9 cellular contexts compared by ENCODE assay signal in the genomic region with DNA sequence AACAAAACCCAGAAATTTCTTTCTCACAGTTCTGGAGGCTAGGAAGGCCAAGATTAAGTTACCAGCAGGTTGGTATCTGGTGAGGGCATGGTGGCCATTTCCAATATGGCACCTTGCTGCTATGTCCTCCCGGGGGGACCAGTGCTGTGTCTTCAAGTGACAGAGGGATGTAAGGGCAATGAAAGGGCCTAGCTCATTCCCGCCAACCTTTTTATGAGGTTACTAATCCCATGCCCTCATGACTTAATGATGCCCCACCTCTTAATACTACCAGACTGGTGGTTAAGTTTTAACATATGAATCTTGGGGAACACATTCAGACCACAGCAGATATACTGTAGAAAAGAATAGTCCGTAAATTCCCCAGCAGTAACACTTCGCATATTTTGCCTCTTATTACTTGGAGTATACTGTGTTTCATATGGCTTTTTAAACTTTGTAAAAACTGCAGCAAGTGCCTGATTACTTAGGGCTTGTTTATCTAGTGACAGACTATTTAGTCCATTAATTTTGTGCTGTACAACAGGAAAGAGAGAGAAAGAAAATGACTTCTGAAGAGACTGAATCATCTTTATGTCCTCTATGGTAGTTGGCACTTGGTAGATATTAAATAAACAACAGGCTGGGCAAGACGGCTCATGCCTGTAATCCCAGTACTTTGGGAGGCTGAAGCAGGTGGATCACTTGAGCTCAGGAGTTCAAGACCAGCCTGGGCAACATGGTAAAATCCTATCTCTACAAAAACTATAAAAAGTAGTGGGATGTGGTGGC. TPM values are rescaled to one million over a fixed set of nuclear protein-coding genes. Genes with fewer than 3 reads are reported as not detected.
DNase-seq lines count a peak whose midpoint lies in the region; ATAC-seq and TF ChIP-seq lines count a peak whose summit lies in the region.
"Not testable (repeated sequence)": the region's sequence is repeated elsewhere in the genome, so short reads cannot be mapped to it uniquely, and the experiment has no call there.
"Had no signal": no experiment of that assay in that cellular context is flagged by ENCODE, and none has a peak within 500 bp of the region (broad histone marks: within the 10 kb centered on the region; RNA-seq: fewer than 3 reads in every experiment).

No MANE protein-coding gene starts in this region.

- H3K56ac ChIP-seq in IMR-90 (ENCODE audit: extremely low read depth, insufficient read depth, low read length), result not testable (repeated sequence)

- H3K4me1 ChIP-seq in IMR-90 (ENCODE audit: control insufficient read depth, insufficient read depth, low read length); PC-3 (ENCODE audit: insufficient read depth, low read length); thyroid gland: not testable (repeated sequence)

- not testable (repeated sequence) for TF ChIP-seq CTCF in IMR-90 (conservative IDR thresholded peaks at IDR 0.05; ENCODE audit: low read depth, low read length); PC-3 (conservative IDR thresholded peaks at IDR 0.05; ENCODE audit: low read depth, low read length); epithelial cell of esophagus (IDR thresholded peaks at IDR 0.05; ENCODE audit: insufficient read depth, low read depth, low read length, missing control alignments); thyroid gland (IDR thresholded peaks at IDR 0.05)

- not testable (repeated sequence) for H3K4ac ChIP-seq in IMR-90 (ENCODE audit: low read depth, low read length)

- not testable (repeated sequence) for H3K79me1 ChIP-seq in IMR-90 (ENCODE audit: low read depth in 1 of 2, low read length in 2 of 2)

- H2BK20ac ChIP-seq in IMR-90 (ENCODE audit: low read depth, low read length), result not testable (repeated sequence)

- peak; percentile 62 for DNase-seq in Caki2 (ENCODE audit: low read depth)
- DNase-seq in IMR-90, result not testable (repeated sequence)
- peak; percentile 38 for DNase-seq in M059J (ENCODE audit: low read depth)
- peak; percentile 75 for DNase-seq in PC-3
- peak; percentile 20 for DNase-seq in activated CD4-positive, alpha-beta T cell treated with anti-CD3 and anti-CD28 coated beads, Interleukin-2, amount 10 ng/mL, durations not matched to agents 24 days and 14 days
- peak; percentile 65 for DNase-seq in epithelial cell of esophagus (ENCODE audit: low read depth)
- peak; percentile 4 for DNase-seq in kidney glomerular epithelial cell (lab: John Stamatoyannopoulos, UW)
- DNase-seq in thyroid gland, result peak; percentile 41 to 49

- H2AK9ac ChIP-seq in IMR-90 (replicated peaks; ENCODE audit: low read depth, low read length, poor library complexity), result not testable (repeated sequence)

- not testable (repeated sequence) for H2BK120ac ChIP-seq in IMR-90 (ENCODE audit: low read depth, low read length)

- H2AK5ac ChIP-seq in IMR-90 (ENCODE audit: low read depth, low read length), result not testable (repeated sequence)

- POLR2A ChIA-PET in IMR-90 (lab: Charles Lee; ENCODE audit: unreplicated experiment); PC-3 (lab: Charles Lee; ENCODE audit: unreplicated experiment): not testable (repeated sequence)

- not testable (repeated sequence) for H3K9me3 Mint-ChIP-seq in activated CD4-positive, alpha-beta T cell treated with anti-CD3 and anti-CD28 coated beads, Interleukin-2, amount 10 ng/mL, durations not matched to agents 24 days and 14 days

- H3K36me3 ChIP-seq in IMR-90 (ENCODE audit: control insufficient read depth, insufficient read depth, low read length); PC-3 (ENCODE audit: low read depth, low read length); thyroid gland: not testable (repeated sequence)

- peak; percentile 48 for ATAC-seq in IMR-90 (ENCODE audit: low read depth)
- peak; percentile 98 for ATAC-seq in PC-3

- intact Hi-C loops in IMR-90 (cut with micrococcal nuclease); PC-3 (cut with micrococcal nuclease); activated CD4-positive, alpha-beta T cell treated with anti-CD3 and anti-CD28 coated beads, Interleukin-2, amount 10 ng/mL, durations not matched to agents 24 days and 14 days (cut with micrococcal nuclease); thyroid gland (cut with DNase I): not testable (repeated sequence)

- not testable (repeated sequence) for H3K4me1 Mint-ChIP-seq in activated CD4-positive, alpha-beta T cell treated with anti-CD3 and anti-CD28 coated beads, Interleukin-2, amount 10 ng/mL, durations not matched to agents 24 days and 14 days

- H3K18ac ChIP-seq in IMR-90 (ENCODE audit: low read depth, low read length), result not testable (repeated sequence)

- H3K4me3 Mint-ChIP-seq in activated CD4-positive, alpha-beta T cell treated with anti-CD3 and anti-CD28 coated beads, Interleukin-2, amount 10 ng/mL, durations not matched to agents 24 days and 14 days, result not testable (repeated sequence)

- not testable (repeated sequence) for H3K14ac ChIP-seq in IMR-90 (replicated peaks; ENCODE audit: low read depth, low read length)

- dilution Hi-C loops in IMR-90 (cut with HindIII; ENCODE audit: low sequenced_read_pairs, unreplicated experiment), result not testable (repeated sequence)

- H4K5ac ChIP-seq in IMR-90 (ENCODE audit: low read depth, low read length), result not testable (repeated sequence)

- H4K91ac ChIP-seq in IMR-90 (ENCODE audit: insufficient read depth, low read depth, low read length), result not testable (repeated sequence)

- H3K4me2 ChIP-seq in IMR-90 (ENCODE audit: low read depth, low read length); PC-3 (ENCODE audit: low read length): not testable (repeated sequence)

- not testable (repeated sequence) for H3K9ac ChIP-seq in IMR-90 (ENCODE audit: low read depth, low read length); PC-3 (ENCODE audit: low read length)

- not testable (repeated sequence) for H3K9me2 ChIP-seq in PC-3 (replicated peaks; ENCODE audit: low read length)

- H3K4me3 ChIP-seq in IMR-90 (ENCODE audit: insufficient read depth, low read depth, low read length); PC-3 (ENCODE audit: low read length); epithelial cell of esophagus (ENCODE audit: low read length); thyroid gland (replicated peaks in 1 of 3): not testable (repeated sequence)

- in situ Hi-C loops in Caki2 (cut with HindIII; ENCODE audit: low pct_unique_long_range_greater_than_20kb, low sequenced_read_pairs), result not testable (repeated sequence)
- in situ Hi-C loops in IMR-90 (cut with MboI; ENCODE audit: low sequenced_read_pairs), result loop anchor here (10.0 kb wide), 1 partner anchor 62 kb away; no protein-coding TSS in a partner anchor

- not testable (repeated sequence) for H3K23ac ChIP-seq in IMR-90 (ENCODE audit: low read depth, low read length)

- H3K36me3 Mint-ChIP-seq in activated CD4-positive, alpha-beta T cell treated with anti-CD3 and anti-CD28 coated beads, Interleukin-2, amount 10 ng/mL, durations not matched to agents 24 days and 14 days (ENCODE audit: low read depth), result not testable (repeated sequence)

- H4K20me1 ChIP-seq in IMR-90 (ENCODE audit: insufficient read depth, low read length); PC-3 (ENCODE audit: low read length): not testable (repeated sequence)

- H3F3A ChIP-seq in PC-3 (ENCODE audit: low read length, unreplicated experiment), result not testable (repeated sequence)

- not testable (repeated sequence) for H3K27ac ChIP-seq in IMR-90 (ENCODE audit: insufficient read depth, low read length)
- H3K27ac ChIP-seq in PC-3 (ENCODE audit: low read length) (peak overlapping the region; percentile 62), thyroid gland (peak overlapping the region; percentile 46 to 89 (median 70))

- WGBS in IMR-90 (ENCODE audit: extremely low coverage in 2 of 2, insufficient read length in 1 of 2), 2 experiments, result no CpG with 5 or more reads among the region's 5 CpGs
- WGBS in thyroid gland, 2 donors, result 56 to 69% methylated on average over 4 to 5 of the region's 5 CpGs

- not testable (repeated sequence) for H3K79me2 ChIP-seq in PC-3 (ENCODE audit: low read length)

- H4K8ac ChIP-seq in IMR-90 (ENCODE audit: low read depth in 2 of 2, low read length in 2 of 2), result not testable (repeated sequence)

- not testable (repeated sequence) for H3K27ac Mint-ChIP-seq in activated CD4-positive, alpha-beta T cell treated with anti-CD3 and anti-CD28 coated beads, Interleukin-2, amount 10 ng/mL, durations not matched to agents 24 days and 14 days

- not testable (repeated sequence) for H3K27me3 ChIP-seq in IMR-90 (ENCODE audit: control insufficient read depth, insufficient read depth, low read length); PC-3 (ENCODE audit: low read length); thyroid gland

- not testable (repeated sequence) for H3K9me1 ChIP-seq in IMR-90 (ENCODE audit: insufficient read depth, low read length)

- BruUV-seq in IMR-90 (replicated peaks; lab: Mats Ljungman, UMichigan); PC-3 (replicated peaks; lab: Mats Ljungman, UMichigan): not testable (repeated sequence)

- H2BK5ac ChIP-seq in IMR-90 (ENCODE audit: low read depth, low read length, poor library complexity, severe bottlenecking), result not testable (repeated sequence)

- not testable (repeated sequence) for H2AFZ ChIP-seq in IMR-90 (replicated peaks; ENCODE audit: low read length, poor library complexity); PC-3 (ENCODE audit: low read length)

- not testable (repeated sequence) for H2BK15ac ChIP-seq in IMR-90 (ENCODE audit: low read depth, low read length)

- H3K9me3 ChIP-seq in IMR-90 (ENCODE audit: control insufficient read depth, insufficient read depth, low read length); PC-3 (ENCODE audit: low read length); thyroid gland: not testable (repeated sequence)

- H3K27me3 Mint-ChIP-seq in activated CD4-positive, alpha-beta T cell treated with anti-CD3 and anti-CD28 coated beads, Interleukin-2, amount 10 ng/mL, durations not matched to agents 24 days and 14 days, result not testable (repeated sequence)

- TF ChIP-seq RAD21 in IMR-90 (IDR thresholded peaks at IDR 0.05; ENCODE audit: low read length), result not testable (repeated sequence)

- TF ChIP-seq POLR2A in IMR-90 (IDR thresholded peaks at IDR 0.05; ENCODE audit: low read depth, low read length); thyroid gland (IDR thresholded peaks at IDR 0.05): not testable (repeated sequence)

- CTCF ChIA-PET in IMR-90 (lab: Yijun Ruan, JAX); PC-3 (lab: Charles Lee): not testable (repeated sequence)

RNA-seq across cellular contexts. Expression of a gene that starts 26.2 kb away (rescaled TPM):
- 0.32 TPM in 1 of 2 replicates, not detected in the other for total RNA-seq in Caki2 (2014; rRNA removed; shearing (Covaris generic); ENCODE audit: low replicate concordance)
- total RNA-seq in IMR-90 (2012; rRNA removed) (0.18 and 0.56 TPM in 2 replicates), PC-3 (2014; rRNA removed) (0.17 and 2.5 TPM in 2 replicates), thyroid gland (10 to 100 TPM in 1 of 4 donors, 1 to 10 TPM in 2, not detected in 1; 2.5 to 10.5 (median 6.3) TPM)
- 0.19 and 0.22 TPM in 2 replicates for polyA plus RNA-seq in IMR-90 (2012; rRNA removed)
- polyA plus RNA-seq in IMR-90 (2012; cell fraction: cytosol; rRNA removed), result 0.04 TPM in 1 of 2 replicates, not detected in the other
- polyA plus RNA-seq in IMR-90 (2012; cell fraction: nucleus; rRNA removed; ENCODE audit: low replicate concordance), result 0.42 and 0.83 TPM in 2 replicates
- total RNA-seq in M059J (2014; rRNA removed; shearing (Covaris generic)), result 0.07 and 0.42 TPM in 2 replicates
- total RNA-seq in activated CD4-positive, alpha-beta T cell treated with anti-CD3 and anti-CD28 coated beads, Interleukin-2, amount 10 ng/mL, durations not matched to agents 24 days and 14 days, result 3.0 and 3.2 TPM in 2 replicates

RNA-seq across cellular contexts. Expression of a gene that starts 44.8 kb away (rescaled TPM):
- 0.06 and 0.27 TPM in 2 replicates for total RNA-seq in Caki2 (2014; rRNA removed; shearing (Covaris generic); ENCODE audit: low replicate concordance)
- total RNA-seq in IMR-90 (2012; rRNA removed) (under 0.01 TPM in 1 of 2 replicates, not detected in the other), PC-3 (2014; rRNA removed) (0.95 and 1.5 TPM in 2 replicates), thyroid gland (1 to 10 TPM; 2.8 to 6.8 (median 4.8) TPM)
- 0.03 and 0.05 TPM in 2 replicates for polyA plus RNA-seq in IMR-90 (2012; rRNA removed)
- polyA plus RNA-seq in IMR-90 (2012; cell fraction: cytosol; rRNA removed), result 0.07 TPM in 1 of 2 replicates, not detected in the other
- 0.05 and 0.07 TPM in 2 replicates for polyA plus RNA-seq in IMR-90 (2012; cell fraction: nucleus; rRNA removed; ENCODE audit: low replicate concordance)
- 0.07 TPM in 1 of 2 replicates, not detected in the other for total RNA-seq in M059J (2014; rRNA removed; shearing (Covaris generic))
- 0.85 and 1.5 TPM in 2 replicates for total RNA-seq in activated CD4-positive, alpha-beta T cell treated with anti-CD3 and anti-CD28 coated beads, Interleukin-2, amount 10 ng/mL, durations not matched to agents 24 days and 14 days
- total RNA-seq: GM23248 had no signal
- polyA plus RNA-seq: GM23248 had no signal
